ENCODE assay signal across 22 cellular contexts in genomic region chrX:105136786-105137185, GRCh38.
"Had no signal": no experiment of that assay in that cellular context is flagged by ENCODE, and none has a peak within 500 bp of the region (broad histone marks: within the 10 kb centered on the region; RNA-seq: fewer than 3 reads in every experiment).

No MANE protein-coding gene starts in this region.

- H3K36me3 ChIP-seq: gastroesophageal sphincter, heart right ventricle, ovary, right lobe of liver, stomach had no signal

- DNase-seq: activated CD4-positive, alpha-beta memory T cell treated with anti-CD3 and anti-CD28 coated beads for 36 hours; activated CD4-positive, alpha-beta T cell treated with anti-CD3 and anti-CD28 coated beads for 4 hours; activated naive CD4-positive, alpha-beta T cell treated with Interleukin-2 at 50 U/mL for 16 hours; activated naive CD8-positive, alpha-beta T cell treated with anti-CD3 and anti-CD28 coated beads, Interleukin-2, amount 10 ng/mL, durations not matched to agents 7 days and 5 days; activated T-cell treated with anti-CD3 and anti-CD28 coated beads for 4 hours; body of pancreas; central memory CD4-positive, alpha-beta T cell; dorsolateral prefrontal cortex; erythroblast; heart right ventricle; immature natural killer cell; left cardiac atrium; natural killer cell; ovary; psoas muscle; right lobe of liver; stimulated activated CD4-positive, alpha-beta T cell treated with anti-CD3 and anti-CD28 coated beads, Interleukin-4, amount 100 ng/mL, for 24 hours; stomach; trophoblast cell had no signal

- H3K4me3 ChIP-seq: body of pancreas, dorsolateral prefrontal cortex, gastroesophageal sphincter, heart right ventricle, ovary, psoas muscle, right lobe of liver, smooth muscle cell, stomach had no signal

- H3K27ac ChIP-seq: body of pancreas, dorsolateral prefrontal cortex, gastroesophageal sphincter, heart right ventricle, ovary, psoas muscle, right lobe of liver, stomach had no signal

- H3K27me3 ChIP-seq: body of pancreas, gastroesophageal sphincter, ovary, right lobe of liver, stomach had no signal

- H3K4me1 ChIP-seq: body of pancreas, gastroesophageal sphincter, heart right ventricle, psoas muscle, right lobe of liver, stomach had no signal

- FAIRE-seq: colon had no signal

- H3K9me3 ChIP-seq: body of pancreas, gastroesophageal sphincter, heart right ventricle, ovary, psoas muscle, right lobe of liver, stomach had no signal
